Comparison of ENCODE assay signal across 9 cellular contexts in the genomic region with DNA sequence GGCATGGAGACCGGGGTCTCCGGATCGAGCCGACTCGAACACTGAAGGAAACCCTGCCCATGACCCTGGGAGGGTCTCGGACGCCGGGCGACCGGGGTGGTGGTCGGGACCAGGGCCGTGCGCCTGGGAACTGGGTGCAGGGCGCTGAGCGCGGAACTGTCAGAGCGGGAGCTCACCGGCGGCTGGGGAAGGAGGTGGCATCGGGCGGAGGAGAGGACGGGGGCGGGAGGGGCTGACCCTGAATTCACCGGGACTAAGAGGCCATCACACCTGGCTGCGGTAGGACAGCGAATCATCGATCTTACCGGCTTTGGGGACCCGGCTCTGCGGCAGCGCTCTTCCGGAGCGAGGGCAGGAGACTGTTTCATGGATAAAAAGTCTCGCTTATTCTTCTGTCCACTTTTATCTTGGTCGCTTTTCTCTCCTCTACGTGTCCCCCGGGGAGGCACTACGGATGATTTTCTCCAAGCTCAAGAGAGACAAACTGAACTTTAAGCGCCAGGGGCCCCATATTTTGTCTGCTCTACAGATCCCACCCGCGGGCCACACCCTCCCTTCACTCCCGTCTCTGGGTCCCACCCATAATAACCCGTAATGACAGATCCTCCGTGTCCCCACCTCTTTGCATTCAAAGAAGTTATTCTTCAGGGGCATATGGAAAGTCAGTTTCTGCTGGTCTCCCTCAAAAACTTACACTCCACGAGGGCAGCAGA. TPM values are rescaled to one million over a fixed set of nuclear protein-coding genes. Genes with fewer than 3 reads are reported as not detected.
DNase-seq lines count a peak whose midpoint lies in the region; ATAC-seq and TF ChIP-seq lines count a peak whose summit lies in the region.
"Had no signal": no experiment of that assay in that cellular context is flagged by ENCODE, and none has a peak within 500 bp of the region (broad histone marks: within the 10 kb centered on the region; RNA-seq: fewer than 3 reads in every experiment).

A gene with protein sequence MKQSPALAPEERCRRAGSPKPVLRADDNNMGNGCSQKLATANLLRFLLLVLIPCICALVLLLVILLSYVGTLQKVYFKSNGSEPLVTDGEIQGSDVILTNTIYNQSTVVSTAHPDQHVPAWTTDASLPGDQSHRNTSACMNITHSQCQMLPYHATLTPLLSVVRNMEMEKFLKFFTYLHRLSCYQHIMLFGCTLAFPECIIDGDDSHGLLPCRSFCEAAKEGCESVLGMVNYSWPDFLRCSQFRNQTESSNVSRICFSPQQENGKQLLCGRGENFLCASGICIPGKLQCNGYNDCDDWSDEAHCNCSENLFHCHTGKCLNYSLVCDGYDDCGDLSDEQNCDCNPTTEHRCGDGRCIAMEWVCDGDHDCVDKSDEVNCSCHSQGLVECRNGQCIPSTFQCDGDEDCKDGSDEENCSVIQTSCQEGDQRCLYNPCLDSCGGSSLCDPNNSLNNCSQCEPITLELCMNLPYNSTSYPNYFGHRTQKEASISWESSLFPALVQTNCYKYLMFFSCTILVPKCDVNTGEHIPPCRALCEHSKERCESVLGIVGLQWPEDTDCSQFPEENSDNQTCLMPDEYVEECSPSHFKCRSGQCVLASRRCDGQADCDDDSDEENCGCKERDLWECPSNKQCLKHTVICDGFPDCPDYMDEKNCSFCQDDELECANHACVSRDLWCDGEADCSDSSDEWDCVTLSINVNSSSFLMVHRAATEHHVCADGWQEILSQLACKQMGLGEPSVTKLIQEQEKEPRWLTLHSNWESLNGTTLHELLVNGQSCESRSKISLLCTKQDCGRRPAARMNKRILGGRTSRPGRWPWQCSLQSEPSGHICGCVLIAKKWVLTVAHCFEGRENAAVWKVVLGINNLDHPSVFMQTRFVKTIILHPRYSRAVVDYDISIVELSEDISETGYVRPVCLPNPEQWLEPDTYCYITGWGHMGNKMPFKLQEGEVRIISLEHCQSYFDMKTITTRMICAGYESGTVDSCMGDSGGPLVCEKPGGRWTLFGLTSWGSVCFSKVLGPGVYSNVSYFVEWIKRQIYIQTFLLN (minus strand): TSS at position 486 of the 713 bp plus-strand sequence. CDS start 118 bp downstream, at position 368.

- H3K36me3 Mint-ChIP-seq in activated T-helper 2 cell treated with anti-CD3 and anti-CD28 coated beads, Interferon-gamma antibody, Interleukin-2, Interleukin-4, amounts not matched to agents 10 μg/mL and 5 μg/mL and 100 μg/mL, durations not matched to agents 14 hours and 24 hours and 36 hours (ENCODE audit: low read depth): peaks cover 5% of the 10 kb centered on the region

- peaks cover 0 to 2% of the 10 kb centered on the region in 2 donors for H3K36me3 ChIP-seq in psoas muscle (ENCODE audit: insufficient read depth in 1 of 2, low read depth in 1 of 2)

- no peak within 1 kb of the TSS for H3K27ac Mint-ChIP-seq in activated T-helper 2 cell treated with anti-CD3 and anti-CD28 coated beads, Interferon-gamma antibody, Interleukin-2, Interleukin-4, amounts not matched to agents 10 μg/mL and 5 μg/mL and 100 μg/mL, durations not matched to agents 14 hours and 24 hours and 36 hours

- DNase-seq in AG09309 (ENCODE audit: low read depth) (no peak), cardiac septum (ENCODE audit: low spot score) (peak; percentile 70), psoas muscle (no peak), globus pallidus (ENCODE audit: low spot score) (no peak), NCI-H1092 (lab: John Stamatoyannopoulos, UW) (no peak)
- DNase-seq in activated T-helper 2 cell treated with anti-CD3 and anti-CD28 coated beads, Interferon-gamma antibody, Interleukin-2, Interleukin-4, amounts not matched to agents 10 μg/mL and 5 μg/mL and 100 μg/mL, durations not matched to agents 14 hours and 24 hours and 36 hours (ENCODE audit: low spot score): no peak

- TF ChIP-seq CTCF in AG09309 (IDR thresholded peaks at IDR 0.05; ENCODE audit: control insufficient read depth, insufficient read depth, low read depth, low read length, missing control alignments) (no peak), psoas muscle (IDR thresholded peaks at IDR 0.05) (no peak)

- intact Hi-C loops in activated T-helper 2 cell treated with anti-CD3 and anti-CD28 coated beads, Interferon-gamma antibody, Interleukin-2, Interleukin-4, amounts not matched to agents 10 μg/mL and 5 μg/mL and 100 μg/mL, durations not matched to agents 14 hours and 24 hours and 36 hours (cut with micrococcal nuclease): loop anchor here (2.0 to 10.0 kb wide), 6 partner anchors 77 to 507 kb away; a partner anchor contains a TSS
- intact Hi-C loops in cardiac septum (cut with DNase I): loop anchor here (5.0 kb wide), 1 partner anchor 150 kb away; no protein-coding TSS in a partner anchor
- intact Hi-C loops in psoas muscle (cut with DNase I): loop anchor here (5.0 kb wide), 2 partner anchors 150 to 165 kb away; no protein-coding TSS in a partner anchor

- peak within 1 kb of the TSS; percentile 60 for H3K4me3 ChIP-seq in AG09309 (ENCODE audit: control insufficient read depth, low read depth, low read length)
- H3K4me3 ChIP-seq in psoas muscle: peak within 1 kb of the TSS; percentile 65

- H3K9me3 Mint-ChIP-seq in activated T-helper 2 cell treated with anti-CD3 and anti-CD28 coated beads, Interferon-gamma antibody, Interleukin-2, Interleukin-4, amounts not matched to agents 10 μg/mL and 5 μg/mL and 100 μg/mL, durations not matched to agents 14 hours and 24 hours and 36 hours: peaks cover 8% of the 10 kb centered on the region

- peaks cover 44% of the 10 kb centered on the region for H3K27me3 Mint-ChIP-seq in activated T-helper 2 cell treated with anti-CD3 and anti-CD28 coated beads, Interferon-gamma antibody, Interleukin-2, Interleukin-4, amounts not matched to agents 10 μg/mL and 5 μg/mL and 100 μg/mL, durations not matched to agents 14 hours and 24 hours and 36 hours (ENCODE audit: low read depth)

- peak within 1 kb of the TSS; percentile 79 for H3K4me3 Mint-ChIP-seq in activated T-helper 2 cell treated with anti-CD3 and anti-CD28 coated beads, Interferon-gamma antibody, Interleukin-2, Interleukin-4, amounts not matched to agents 10 μg/mL and 5 μg/mL and 100 μg/mL, durations not matched to agents 14 hours and 24 hours and 36 hours (ENCODE audit: low read depth)

- H3K9me3 ChIP-seq in psoas muscle: peaks cover 4% of the 10 kb centered on the region

- ATAC-seq in GM19397 (IDR thresholded peaks at IDR 0.05; ENCODE audit: unreplicated experiment): peak; percentile 12
- peak; percentile 23 for ATAC-seq in HG03571 (IDR thresholded peaks at IDR 0.05; ENCODE audit: unreplicated experiment)
- peak; percentile 25 to 48 (median 40) for ATAC-seq in psoas muscle

- H3K4me1 Mint-ChIP-seq in activated T-helper 2 cell treated with anti-CD3 and anti-CD28 coated beads, Interferon-gamma antibody, Interleukin-2, Interleukin-4, amounts not matched to agents 10 μg/mL and 5 μg/mL and 100 μg/mL, durations not matched to agents 14 hours and 24 hours and 36 hours (ENCODE audit: low read depth): peaks cover 23% of the 10 kb centered on the region

- no peak within 1 kb of the TSS for H3K27ac ChIP-seq in psoas muscle
- H3K27ac ChIP-seq: epithelial cell of prostate had no signal

- 3 to 4% (median 3%) methylated on average over 44 to 45 of the region's 45 CpGs for WGBS in psoas muscle, 3 donors

- H3K4me1 ChIP-seq in psoas muscle: peaks cover 15% of the 10 kb centered on the region

- H3K27me3 ChIP-seq in psoas muscle (ENCODE audit: insufficient read depth in 3 of 3, low read length in 2 of 3): peaks cover 0 to 26% (median 6%) of the 10 kb centered on the region in 3 donors

RNA-seq across cellular contexts. Expression of the gene that starts here (rescaled TPM):
- total RNA-seq in activated T-helper 2 cell treated with anti-CD3 and anti-CD28 coated beads, Interferon-gamma antibody, Interleukin-2, Interleukin-4, amounts not matched to agents 10 μg/mL and 5 μg/mL and 100 μg/mL, durations not matched to agents 14 hours and 24 hours and 36 hours: 0.30 and 0.32 TPM in 2 replicates
- total RNA-seq in cardiac septum (3.4 TPM), psoas muscle (under 1 TPM in 3 of 4 donors, not detected in 1; 0.06 to 0.24 (median 0.09) TPM)
- polyA plus RNA-seq in psoas muscle: 1 to 10 TPM in 1 of 3 donors, under 1 TPM in 2; 0.03 to 1.3 (median 0.35) TPM
